1 cellular context compared by ENCODE assay signal in genomic region chr4:47167391-47167790, GRCh38.
TF ChIP-seq lines count a peak whose summit lies in the region.

No MANE protein-coding gene starts in this region.

TF ChIP-seq in IMR-90, 13 proteins besides CTCF, POLR2A, EP300 and RAD21:
- no peak for TF ChIP-seq SMC3 (IDR thresholded peaks at IDR 0.05; ENCODE audit: low read depth, low read length)
- no peak for TF ChIP-seq MAZ (IDR thresholded peaks at IDR 0.05; ENCODE audit: borderline replicate concordance, low read depth, low read length)
- TF ChIP-seq CHD1 (IDR thresholded peaks at IDR 0.05; ENCODE audit: low read depth, low read length) = no peak
- TF ChIP-seq RCOR1 (IDR thresholded peaks at IDR 0.05; ENCODE audit: insufficient replicate concordance, low read length) = no peak
- TF ChIP-seq, protein P1, sequence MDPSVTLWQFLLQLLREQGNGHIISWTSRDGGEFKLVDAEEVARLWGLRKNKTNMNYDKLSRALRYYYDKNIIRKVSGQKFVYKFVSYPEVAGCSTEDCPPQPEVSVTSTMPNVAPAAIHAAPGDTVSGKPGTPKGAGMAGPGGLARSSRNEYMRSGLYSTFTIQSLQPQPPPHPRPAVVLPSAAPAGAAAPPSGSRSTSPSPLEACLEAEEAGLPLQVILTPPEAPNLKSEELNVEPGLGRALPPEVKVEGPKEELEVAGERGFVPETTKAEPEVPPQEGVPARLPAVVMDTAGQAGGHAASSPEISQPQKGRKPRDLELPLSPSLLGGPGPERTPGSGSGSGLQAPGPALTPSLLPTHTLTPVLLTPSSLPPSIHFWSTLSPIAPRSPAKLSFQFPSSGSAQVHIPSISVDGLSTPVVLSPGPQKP (IDR thresholded peaks at IDR 0.05; ENCODE audit: borderline replicate concordance, low read depth, low read length) = no peak
- no peak for TF ChIP-seq CEBPB (IDR thresholded peaks at IDR 0.05; ENCODE audit: low read depth, low read length)
- no peak for TF ChIP-seq FOS (IDR thresholded peaks at IDR 0.05; ENCODE audit: low read depth, low read length)
- TF ChIP-seq BHLHE40 (IDR thresholded peaks at IDR 0.05; ENCODE audit: low read depth, low read length) = no peak
- no peak for TF ChIP-seq RFX5 (IDR thresholded peaks at IDR 0.05; ENCODE audit: low read depth, low read length)
- TF ChIP-seq, protein P2, sequence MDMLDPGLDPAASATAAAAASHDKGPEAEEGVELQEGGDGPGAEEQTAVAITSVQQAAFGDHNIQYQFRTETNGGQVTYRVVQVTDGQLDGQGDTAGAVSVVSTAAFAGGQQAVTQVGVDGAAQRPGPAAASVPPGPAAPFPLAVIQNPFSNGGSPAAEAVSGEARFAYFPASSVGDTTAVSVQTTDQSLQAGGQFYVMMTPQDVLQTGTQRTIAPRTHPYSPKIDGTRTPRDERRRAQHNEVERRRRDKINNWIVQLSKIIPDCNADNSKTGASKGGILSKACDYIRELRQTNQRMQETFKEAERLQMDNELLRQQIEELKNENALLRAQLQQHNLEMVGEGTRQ (IDR thresholded peaks at IDR 0.05; ENCODE audit: low read depth, low read length) = no peak
- TF ChIP-seq NFE2L2 (IDR thresholded peaks at IDR 0.05; ENCODE audit: low read depth, low read length) = no peak
- no peak for TF ChIP-seq MAFK (IDR thresholded peaks at IDR 0.05; ENCODE audit: low read depth, low read length)
- TF ChIP-seq MXI1 (IDR thresholded peaks at IDR 0.05; ENCODE audit: borderline replicate concordance, low read depth, low read length) = no peak
TF ChIP-seq in IMR-90: peak in this region for 0.
